ENCODE assay signal across 8 cellular contexts in genomic region chr5:172453206-172453985, GRCh38. TPM values are rescaled to one million over a fixed set of nuclear protein-coding genes. Genes with fewer than 3 reads are reported as not detected.
A peak's percentile ranks its signal among the peaks of the same experiment; 100 is the strongest.
DNase-seq lines count a peak whose midpoint lies in the region; ATAC-seq and TF ChIP-seq lines count a peak whose summit lies in the region.

No MANE protein-coding gene starts in this region.

- H3K36me3 Mint-ChIP-seq in activated T-cell treated with anti-CD3 and anti-CD28 coated beads, Interleukin-2, amount 50 U/mL, for 4 hours (ENCODE audit: insufficient read depth) = no peaks in the 10 kb centered on the region
- peaks cover 0 to 7% of the 10 kb centered on the region in 2 donors for H3K36me3 Mint-ChIP-seq in naive B cell

- peak overlapping the region; percentile 70 for H3K4me3 Mint-ChIP-seq in activated T-cell treated with anti-CD3 and anti-CD28 coated beads, Interleukin-2, amount 50 U/mL, for 4 hours
- peak overlapping the region; percentile 49 to 83 (median 78) for H3K4me3 Mint-ChIP-seq in naive B cell

- no peak overlapping the region for H3K27ac Mint-ChIP-seq in naive B cell

- peaks cover 18% of the 10 kb centered on the region for H3K4me1 Mint-ChIP-seq in activated T-cell treated with anti-CD3 and anti-CD28 coated beads, Interleukin-2, amount 50 U/mL, for 4 hours (ENCODE audit: low read depth)
- peaks cover 11 to 22% (median 21%) of the 10 kb centered on the region in 3 donors for H3K4me1 Mint-ChIP-seq in naive B cell

- ATAC-seq in activated T-cell treated with anti-CD3 and anti-CD28 coated beads, Interleukin-2, amount 50 U/mL, for 4 hours = no peak
- peak; percentile 84 for ATAC-seq in SK-N-SH treated with all-trans-retinoic acid at 6 μM for 48 hours
- peak; percentile 61 for ATAC-seq in esophagus mucosa
- no peak for ATAC-seq in naive B cell (ENCODE audit: low read depth in 2 of 2)

- peaks cover 38% of the 10 kb centered on the region for H3K27me3 Mint-ChIP-seq in activated T-cell treated with anti-CD3 and anti-CD28 coated beads, Interleukin-2, amount 50 U/mL, for 4 hours (ENCODE audit: low read depth)
- peaks cover 46 to 59% (median 57%) of the 10 kb centered on the region in 3 donors for H3K27me3 Mint-ChIP-seq in naive B cell

- no peaks in the 10 kb centered on the region for H3K9me3 Mint-ChIP-seq in activated T-cell treated with anti-CD3 and anti-CD28 coated beads, Interleukin-2, amount 50 U/mL, for 4 hours
- H3K9me3 Mint-ChIP-seq in naive B cell = no peaks in the 10 kb centered on the region

- no peak for DNase-seq in activated T-cell treated with anti-CD3 and anti-CD28 coated beads, Interleukin-2, amount 50 U/mL, for 4 hours
- no peak for DNase-seq in activated T-cell treated with anti-CD3 and anti-CD28 coated beads, Interleukin-2, amount 50 U/mL, for 1 hour
- DNase-seq in naive B cell = no peak
- DNase-seq in stimulated activated CD4-positive, alpha-beta T cell treated with anti-CD3 and anti-CD28 coated beads, Interleukin-4, amount 100 ng/mL, for 24 hours = no peak
- DNase-seq in middle frontal gyrus (ENCODE audit: extremely low spot score, low spot score) = no peak
- no peak for DNase-seq in activated CD4-positive, alpha-beta T cell treated with anti-CD3 and anti-CD28 coated beads for 4 hours

TF ChIP-seq in SK-N-SH treated with all-trans-retinoic acid at 6 μM for 48 hours, 23 proteins besides CTCF, POLR2A, EP300 and RAD21:
- TF ChIP-seq ZNF70 (CRISPR knock-in tag; IDR thresholded peaks at IDR 0.05) (no peak), SNAI2 (CRISPR knock-in tag; IDR thresholded peaks at IDR 0.05) (no peak), ZC3H10 (CRISPR knock-in tag; IDR thresholded peaks at IDR 0.05) (no peak), GLIS3 (CRISPR knock-in tag; IDR thresholded peaks at IDR 0.05) (no peak), ESRRG (CRISPR knock-in tag; IDR thresholded peaks at IDR 0.05) (no peak), OSR1 (CRISPR knock-in tag; IDR thresholded peaks at IDR 0.05) (no peak), TSHZ2 (CRISPR knock-in tag; IDR thresholded peaks at IDR 0.05) (no peak)

RNA-seq across cellular contexts. Expression of gene SH3PXD2B, which starts 0.9 kb away (rescaled TPM):
- total RNA-seq in activated T-cell treated with anti-CD3 and anti-CD28 coated beads, Interleukin-2, amount 50 U/mL, for 4 hours = under 1 TPM; 0.21 to 0.96 (median 0.92) TPM
- total RNA-seq in esophagus mucosa = 16.5 TPM
- polyA plus RNA-seq in naive B cell (ENCODE audit: low read depth in 6 of 6) = not detected

Comparison
In these comparisons a context has a peak if more than half of its experiments do, and no peak if none do; other contexts are left out.
1. ATAC-seq: peak in SK-N-SH treated with all-trans-retinoic acid at 6 μM for 48 hours (single experiment) and esophagus mucosa (single experiment); none in activated T-cell treated with anti-CD3 and anti-CD28 coated beads, Interleukin-2, amount 50 U/mL, for 4 hours (0 of 2) and naive B cell (0 of 2).